Comparison of ENCODE assay signal across 14 cellular contexts in the genomic region with DNA sequence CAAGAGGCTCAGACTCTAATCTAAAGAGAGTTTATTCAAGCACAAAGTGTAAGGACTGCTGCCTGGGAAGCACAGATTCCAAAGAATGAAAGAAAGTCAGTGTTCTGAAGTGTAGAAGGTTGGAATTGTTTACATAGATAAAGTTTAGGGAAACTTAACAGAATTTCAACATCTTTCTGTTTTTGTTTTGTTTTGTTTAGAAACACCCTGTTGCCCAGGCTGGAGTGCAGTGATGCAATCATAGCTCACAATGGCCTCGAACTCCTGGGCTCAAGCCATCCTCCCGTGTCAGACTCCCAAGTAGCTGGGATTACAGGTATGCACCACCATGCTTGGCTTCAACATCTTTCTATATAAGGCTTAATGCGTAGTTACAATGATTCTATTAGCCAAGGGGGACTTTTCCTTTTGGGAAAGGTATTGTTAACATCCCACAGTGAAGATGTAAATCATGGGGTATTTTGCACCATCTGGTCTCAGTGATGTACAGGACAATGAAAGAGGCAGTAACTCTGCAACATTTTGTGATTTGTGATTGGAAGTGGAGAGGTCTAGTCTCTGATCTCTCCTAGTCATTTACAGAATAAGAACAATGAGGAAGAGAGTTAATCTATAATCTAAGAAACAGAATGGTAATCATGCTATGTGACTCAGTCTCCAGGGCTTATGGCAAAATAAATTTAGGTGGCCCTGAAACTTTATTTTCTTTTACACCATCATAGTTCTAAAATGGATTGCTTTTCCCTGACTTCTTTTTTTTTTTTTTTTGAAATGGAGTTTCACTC.
"Had no signal": no experiment of that assay in that cellular context is flagged by ENCODE, and none has a peak within 500 bp of the region (broad histone marks: within the 10 kb centered on the region; RNA-seq: fewer than 3 reads in every experiment).

No MANE protein-coding gene starts in this region.

- H3K4me1 ChIP-seq: esophagus squamous epithelium, gastrocnemius medialis, heart right ventricle, stomach, uterus had no signal

- H3K36me3 ChIP-seq: esophagus squamous epithelium, gastrocnemius medialis, heart right ventricle, stomach, thoracic aorta had no signal

- H3K27me3 ChIP-seq: dorsolateral prefrontal cortex, esophagus squamous epithelium, gastrocnemius medialis, stomach, uterus had no signal

- H3K4me3 ChIP-seq: dorsolateral prefrontal cortex, esophagus squamous epithelium, gastrocnemius medialis, heart right ventricle, stomach, thoracic aorta, uterus had no signal

- DNase-seq: activated CD4-positive, alpha-beta T cell treated with anti-CD3 and anti-CD28 coated beads, Interleukin-2, amount 10 ng/mL, durations not matched to agents 7 days and 5 days; activated CD4-positive, CD25-positive, alpha-beta regulatory T cell; activated naive CD4-positive, alpha-beta T cell treated with anti-CD3 and anti-CD28 coated beads, Interleukin-2, amount 50 U/mL, for 16 hours; amygdala; dorsolateral prefrontal cortex; esophagus squamous epithelium; gastrocnemius medialis; heart right ventricle; stimulated activated CD4-positive, alpha-beta T cell treated with anti-CD3 and anti-CD28 coated beads, Interleukin-15, amount 100 ng/mL, for 24 hours; stomach; T-helper 2 cell; uterus had no signal

- H3K27ac ChIP-seq: dorsolateral prefrontal cortex, esophagus squamous epithelium, gastrocnemius medialis, heart right ventricle, stomach, thoracic aorta, uterus had no signal

- H3K9me3 Mint-ChIP-seq: activated CD4-positive, alpha-beta T cell treated with anti-CD3 and anti-CD28 coated beads, Interleukin-2, amount 10 ng/mL, durations not matched to agents 7 days and 5 days had no signal

- H3K4me3 Mint-ChIP-seq: activated CD4-positive, alpha-beta T cell treated with anti-CD3 and anti-CD28 coated beads, Interleukin-2, amount 10 ng/mL, durations not matched to agents 7 days and 5 days had no signal

- H3K4me1 Mint-ChIP-seq: activated CD4-positive, alpha-beta T cell treated with anti-CD3 and anti-CD28 coated beads, Interleukin-2, amount 10 ng/mL, durations not matched to agents 7 days and 5 days had no signal

- H3K9me3 ChIP-seq: esophagus squamous epithelium, gastrocnemius medialis, heart right ventricle, stomach, thoracic aorta, uterus had no signal

- FAIRE-seq: keratinocyte had no signal

- H3K27ac Mint-ChIP-seq: activated CD4-positive, alpha-beta T cell treated with anti-CD3 and anti-CD28 coated beads, Interleukin-2, amount 10 ng/mL, durations not matched to agents 7 days and 5 days had no signal
